Comparison of ENCODE assay signal across 9 cellular contexts in genomic region chr6:7390218-7390878, GRCh38. TPM values are rescaled to one million over a fixed set of nuclear protein-coding genes. Genes with fewer than 3 reads are reported as not detected.
DNase-seq lines count a peak whose midpoint lies in the region; ATAC-seq and FAIRE-seq lines count a peak whose summit lies in the region.
"Had no signal": no experiment of that assay in that cellular context is flagged by ENCODE, and none has a peak within 500 bp of the region (broad histone marks: within the 10 kb centered on the region; RNA-seq: fewer than 3 reads in every experiment).

No MANE protein-coding gene starts in this region.

- DNase-seq in activated T-cell treated with anti-CD3 and anti-CD28 coated beads for 4 hours (peak; percentile 38), glomerular endothelial cell (ENCODE audit: extremely low read depth, low read depth, low spot score) (peak; percentile 25), smooth muscle cell of the brain vasculature (ENCODE audit: low read depth, low spot score) (peak; percentile 53), urothelium cell line (ENCODE audit: low spot score) (no peak), HCEC 1CT (no peak)
- no peak for DNase-seq in activated T-cell treated with anti-CD3 and anti-CD28 coated beads, Interleukin-2, amount 50 U/mL, for 48 hours
- peak; percentile 43 for DNase-seq in activated CD4-positive, alpha-beta T cell treated with anti-CD3 and anti-CD28 coated beads, Interleukin-2, amount 50 U/mL, for 1 hour

- ATAC-seq in HG03039 (IDR thresholded peaks at IDR 0.05; ENCODE audit: unreplicated experiment), result peak; percentile 5

- no peak for FAIRE-seq in urothelium cell line (lab: Jason Lieb, UNC)
- FAIRE-seq: islet of Langerhans had no signal

RNA-seq across cellular contexts. Expression of gene RIOK1, which starts 0.7 kb away (rescaled TPM):
- 15.5 and 22.5 TPM in 2 replicates for total RNA-seq in glomerular endothelial cell

RNA-seq across cellular contexts. Expression of gene CAGE1, which starts 0.8 kb away (rescaled TPM):
- total RNA-seq in glomerular endothelial cell, result not detected in 2 replicates

Comparison
In these comparisons a context has a peak if more than half of its experiments do, and no peak if none do; other contexts are left out.
1. DNase-seq: peak in activated T-cell treated with anti-CD3 and anti-CD28 coated beads for 4 hours (single experiment), activated CD4-positive, alpha-beta T cell treated with anti-CD3 and anti-CD28 coated beads, Interleukin-2, amount 50 U/mL, for 1 hour (single experiment), glomerular endothelial cell (single experiment) and smooth muscle cell of the brain vasculature (single experiment); none in activated T-cell treated with anti-CD3 and anti-CD28 coated beads, Interleukin-2, amount 50 U/mL, for 48 hours (0 of 2), urothelium cell line (single experiment) and HCEC 1CT (single experiment).